ENCODE assay signal across 28 cellular contexts in genomic region chr10:61735879-61736278, GRCh38.
"Had no signal": no experiment of that assay in that cellular context is flagged by ENCODE, and none has a peak within 500 bp of the region (broad histone marks: within the 10 kb centered on the region; RNA-seq: fewer than 3 reads in every experiment).

No MANE protein-coding gene starts in this region.

- H3K9me3 ChIP-seq: ovary, psoas muscle, right lobe of liver, sigmoid colon, spleen, suprapubic skin, testis, tibial artery, transverse colon, upper lobe of right lung, uterus had no signal

- ATAC-seq: natural killer cell; psoas muscle; right cardiac atrium; right lobe of liver; stimulated activated memory B cell treated with anti-CD40 and anti-IgM and Interleukin-4, amounts not matched to agents 10 μg/mL and 1 μg/mL and 100 μg/mL, for 72 hours; stimulated activated naive CD8-positive, alpha-beta T cell treated with anti-CD3 and anti-CD28 coated beads, Interleukin-15, amount 100 ng/mL, for 72 hours; stimulated activated naive CD8-positive, alpha-beta T cell treated with anti-CD3 and anti-CD28 coated beads, Interleukin-15, Interleukin-2, amounts not matched to agents 100 U/mL and 50 U/mL, for 24 hours; upper lobe of right lung had no signal

- H3K27ac ChIP-seq: neural progenitor cell, ovary, parathyroid adenoma, psoas muscle, right lobe of liver, sigmoid colon, spleen, suprapubic skin, testis, tibial artery, transverse colon, upper lobe of right lung, uterus had no signal

- H3K36me3 ChIP-seq: neural progenitor cell, ovary, right lobe of liver, sigmoid colon, spleen, suprapubic skin, tibial artery, transverse colon, upper lobe of right lung, uterus had no signal

- H3K27me3 ChIP-seq: neural progenitor cell, ovary, right lobe of liver, sigmoid colon, spleen, suprapubic skin, testis, tibial artery, transverse colon, upper lobe of right lung, uterus had no signal

- H3K4me1 ChIP-seq: neural progenitor cell, parathyroid adenoma, psoas muscle, right lobe of liver, suprapubic skin, testis, tibial artery, upper lobe of right lung, uterus had no signal

- DNase-seq: natural killer cell; occipital lobe; ovary; posterior cingulate gyrus; psoas muscle; right cardiac atrium; right lobe of liver; sigmoid colon; spleen; stimulated activated CD4-positive, alpha-beta T cell treated with anti-CD3 and anti-CD28 coated beads, Interleukin-12 subunit alpha, Interleukin-12 subunit beta, amount 100 ng/mL, for 4 hours; stimulated activated CD4-positive, alpha-beta T cell treated with anti-CD3 and anti-CD28 coated beads, Interleukin-1b, Interleukin-23, amount 100 ng/mL, for 48 hours; stimulated activated CD4-positive, alpha-beta T cell treated with anti-CD3 and anti-CD28 coated beads, Interleukin-4, amount 100 ng/mL, for 1 hour; stimulated activated CD4-positive, alpha-beta T cell treated with anti-CD3 and anti-CD28 coated beads, Interleukin-4, amount 100 ng/mL, for 4 hours; stimulated activated CD8-positive, alpha-beta memory T cell treated with anti-CD3 and anti-CD28 coated beads, Interleukin-4, amount 100 ng/mL, for 48 hours; stimulated activated naive CD4-positive, alpha-beta T cell; stimulated activated naive CD8-positive, alpha-beta T cell treated with anti-CD3 and anti-CD28 coated beads, Interleukin-15, amount 100 ng/mL, for 72 hours; stimulated activated naive CD8-positive, alpha-beta T cell treated with anti-CD3 and anti-CD28 coated beads, Interleukin-15, Interleukin-2, amounts not matched to agents 100 U/mL and 50 U/mL, for 24 hours; substantia nigra; testis; tibial artery; transverse colon; upper lobe of right lung; uterus had no signal

- H3K4me3 ChIP-seq: neural progenitor cell, ovary, psoas muscle, right lobe of liver, sigmoid colon, smooth muscle cell, spleen, suprapubic skin, testis, tibial artery, transverse colon, upper lobe of right lung, uterus had no signal
